In the genomic region with DNA sequence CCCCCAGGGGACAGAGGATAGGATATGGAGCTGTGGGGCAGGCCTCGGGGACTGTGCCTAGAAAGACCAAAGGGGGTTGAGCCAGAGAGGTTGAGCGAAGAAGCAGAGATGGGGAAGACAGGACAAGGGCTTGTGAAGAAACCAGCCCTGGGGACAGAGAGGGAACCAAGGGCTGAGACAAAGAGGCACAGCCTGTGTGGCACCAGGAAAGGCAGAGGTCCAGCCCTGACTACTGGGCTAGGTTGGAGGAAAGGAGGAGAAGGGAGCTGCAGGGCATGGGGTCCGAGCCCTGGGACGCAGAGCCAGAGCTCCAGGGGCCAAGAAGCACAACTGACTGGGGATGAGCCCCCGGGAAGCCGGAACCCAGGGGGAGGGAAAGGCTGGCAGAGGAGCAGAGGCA, we compare ENCODE assay signal across 17 cellular contexts. TPM values are rescaled to one million over a fixed set of nuclear protein-coding genes. Genes with fewer than 3 reads are reported as not detected.
"Had no signal": no experiment of that assay in that cellular context is flagged by ENCODE, and none has a peak within 500 bp of the region (broad histone marks: within the 10 kb centered on the region; RNA-seq: fewer than 3 reads in every experiment).

No MANE protein-coding gene starts in this region.

- H3K36me3 ChIP-seq: left lung had no signal

- H3K9me3 Mint-ChIP-seq: activated B cell treated with CpG ODN at 0.5 μM for 24 hours; activated CD4-positive, alpha-beta memory T cell treated with anti-CD3 and anti-CD28 coated beads for 36 hours; activated naive CD8-positive, alpha-beta T cell treated with anti-CD3 and anti-CD28 coated beads, Interleukin-2, amount 50 U/mL, for 24 hours; activated T-helper 1 cell treated with anti-CD3 and anti-CD28 coated beads, Interleukin-12 subunit alpha, Interleukin-12 subunit beta, Interleukin-2, Interleukin-4 antibody, amounts not matched to agents 30 ng/mL and 10 ng/mL and 1 ng/mL, durations not matched to agents 14 hours and 24 hours and 36 hours; stimulated activated effector memory CD8-positive, alpha-beta T cell treated with anti-CD3 and anti-CD28 coated beads, Interleukin-12 subunit alpha, Interleukin-12 subunit beta, amount 100 ng/mL, for 72 hours; type B pancreatic cell had no signal

- ATAC-seq: activated naive CD8-positive, alpha-beta T cell treated with anti-CD3 and anti-CD28 coated beads, Interleukin-2, amount 50 U/mL, for 24 hours; left lung; sciatic nerve; stimulated activated effector memory CD8-positive, alpha-beta T cell treated with anti-CD3 and anti-CD28 coated beads, Interleukin-12 subunit alpha, Interleukin-12 subunit beta, amount 100 ng/mL, for 72 hours had no signal

- H3K4me3 Mint-ChIP-seq: activated B cell treated with CpG ODN at 0.5 μM for 24 hours; activated CD4-positive, alpha-beta memory T cell treated with anti-CD3 and anti-CD28 coated beads for 36 hours; activated naive CD8-positive, alpha-beta T cell treated with anti-CD3 and anti-CD28 coated beads, Interleukin-2, amount 50 U/mL, for 24 hours; activated T-helper 1 cell treated with anti-CD3 and anti-CD28 coated beads, Interleukin-12 subunit alpha, Interleukin-12 subunit beta, Interleukin-2, Interleukin-4 antibody, amounts not matched to agents 30 ng/mL and 10 ng/mL and 1 ng/mL, durations not matched to agents 14 hours and 24 hours and 36 hours; stimulated activated effector memory CD8-positive, alpha-beta T cell treated with anti-CD3 and anti-CD28 coated beads, Interleukin-12 subunit alpha, Interleukin-12 subunit beta, amount 100 ng/mL, for 72 hours had no signal

- DNase-seq: activated B cell treated with CpG ODN at 0.5 μM for 24 hours; activated CD4-positive, alpha-beta memory T cell treated with anti-CD3 and anti-CD28 coated beads for 36 hours; activated CD4-positive, alpha-beta T cell treated with anti-CD3 and anti-CD28 coated beads for 4 hours; activated naive CD8-positive, alpha-beta T cell treated with anti-CD3 and anti-CD28 coated beads, Interleukin-2, amount 50 U/mL, for 24 hours; activated T-cell treated with anti-CD3 and anti-CD28 coated beads for 4 hours; left lung; mammary epithelial cell; stimulated activated CD4-positive, alpha-beta T cell treated with anti-CD3 and anti-CD28 coated beads, Interleukin-4, amount 100 ng/mL, for 24 hours; testis had no signal

- H3K9me3 ChIP-seq: left lung, SK-N-SH, testis had no signal

- H3K4me1 ChIP-seq: left lung had no signal

- H3K27ac Mint-ChIP-seq: activated B cell treated with CpG ODN at 0.5 μM for 24 hours; activated CD4-positive, alpha-beta memory T cell treated with anti-CD3 and anti-CD28 coated beads for 36 hours; activated naive CD8-positive, alpha-beta T cell treated with anti-CD3 and anti-CD28 coated beads, Interleukin-2, amount 50 U/mL, for 24 hours; activated T-helper 1 cell treated with anti-CD3 and anti-CD28 coated beads, Interleukin-12 subunit alpha, Interleukin-12 subunit beta, Interleukin-2, Interleukin-4 antibody, amounts not matched to agents 30 ng/mL and 10 ng/mL and 1 ng/mL, durations not matched to agents 14 hours and 24 hours and 36 hours; stimulated activated effector memory CD8-positive, alpha-beta T cell treated with anti-CD3 and anti-CD28 coated beads, Interleukin-12 subunit alpha, Interleukin-12 subunit beta, amount 100 ng/mL, for 72 hours had no signal

- H3K27me3 ChIP-seq: hepatocyte, left lung, testis had no signal

- H3K4me3 ChIP-seq: hepatocyte, left lung, smooth muscle cell, testis had no signal

- H3K27ac ChIP-seq: hepatocyte, left lung, testis had no signal

- H3K36me3 Mint-ChIP-seq: activated CD4-positive, alpha-beta memory T cell treated with anti-CD3 and anti-CD28 coated beads for 36 hours; stimulated activated effector memory CD8-positive, alpha-beta T cell treated with anti-CD3 and anti-CD28 coated beads, Interleukin-12 subunit alpha, Interleukin-12 subunit beta, amount 100 ng/mL, for 72 hours; type B pancreatic cell had no signal

RNA-seq across cellular contexts. Expression of a gene that starts 9.2 kb away (rescaled TPM):
- total RNA-seq: activated B cell treated with CpG ODN at 0.5 μM for 24 hours, mononuclear cell had no signal
